8 cellular contexts compared by ENCODE assay signal in the genomic region with DNA sequence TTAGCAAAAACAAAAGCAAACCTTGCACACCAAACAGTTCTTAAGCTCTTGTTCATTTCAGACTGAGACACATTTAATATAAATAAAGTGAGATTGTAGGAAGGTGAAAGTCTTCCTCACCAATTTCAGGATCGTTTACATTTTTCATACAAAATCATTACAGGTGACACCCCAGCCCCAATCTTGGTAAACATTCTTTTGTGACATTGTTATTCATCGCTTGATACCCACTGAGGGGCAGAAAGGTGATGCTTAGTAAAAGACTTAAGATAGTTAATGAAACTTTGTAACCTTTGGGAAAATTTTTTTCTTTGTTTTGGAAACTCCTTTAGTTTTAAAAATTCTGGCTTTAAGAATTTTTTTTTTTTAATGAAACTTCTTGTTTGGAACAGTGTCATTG. TPM values are rescaled to one million over a fixed set of nuclear protein-coding genes. Genes with fewer than 3 reads are reported as not detected.
DNase-seq lines count a peak whose midpoint lies in the region; ATAC-seq and TF ChIP-seq lines count a peak whose summit lies in the region.

No MANE protein-coding gene starts in this region.

- H3K27ac Mint-ChIP-seq in WTC11 = peak overlapping the region; percentile 93

- peak overlapping the region; percentile 80 for H3K4me3 ChIP-seq in hepatocyte
- H3K4me3 ChIP-seq in spleen = peak overlapping the region; percentile 50 to 89 (median 75)

- H3K27me3 ChIP-seq in hepatocyte (no peaks in the 10 kb centered on the region), spleen (replicated peaks in 1 of 7) (no peaks in the 10 kb centered on the region)

- ATAC-seq in WTC11 (no peak), GM18498 (IDR thresholded peaks at IDR 0.05; ENCODE audit: unreplicated experiment) (no peak), HG02610 (IDR thresholded peaks at IDR 0.05; ENCODE audit: unreplicated experiment) (no peak)

- POLR2A ChIA-PET in WTC11 (lab: Charles Lee) = interaction anchor here (0.6 kb wide), 1 partner anchor 11 kb away, joined by 4 read pairs; no protein-coding TSS in a partner anchor

- TF ChIP-seq CTCF in WTC11 (IDR thresholded peaks at IDR 0.05) = no peak
- no peak for TF ChIP-seq CTCF in hepatocyte (IDR thresholded peaks at IDR 0.05; ENCODE audit: poor library complexity)
- TF ChIP-seq CTCF in spleen (IDR thresholded peaks at IDR 0.05 in 8 of 11, conservative IDR thresholded peaks at IDR 0.05 in 3 of 11) = no peak

- H3K27ac ChIP-seq in hepatocyte (peak overlapping the region; percentile 100), spleen (peak overlapping the region; percentile 92 to 100 (median 99))

- H3K4me2 ChIP-seq in hepatocyte = peak overlapping the region; percentile 85

- H3K27me3 Mint-ChIP-seq in WTC11 (ENCODE audit: low read depth) = no peaks in the 10 kb centered on the region

- intact Hi-C loops in spleen (cut with DNase I; ENCODE audit: low total_unique reads) = loop anchor here (10.0 kb wide), 1 partner anchor 253 kb away; no protein-coding TSS in a partner anchor

- H3K9me3 Mint-ChIP-seq in WTC11 = peaks cover 6% of the 10 kb centered on the region; the same call in 1 of the 2 replicates

- DNase-seq in HT-29 (ENCODE audit: low spot score) = peak; percentile 56
- DNase-seq in WTC11 (ENCODE audit: low spot score) = no peak
- DNase-seq in hepatocyte (ENCODE audit: low spot score) = no peak
- no peak for DNase-seq in spleen
- no peak for DNase-seq in stimulated activated CD4-positive, alpha-beta T cell treated with anti-CD3 and anti-CD28 coated beads, Interleukin-15, amount 100 ng/mL, for 24 hours
- DNase-seq in NCI-H1930 (lab: John Stamatoyannopoulos, UW) = no peak

- TF ChIP-seq POLR2A in spleen (IDR thresholded peaks at IDR 0.05) = no peak

- WGBS in hepatocyte (ENCODE audit: low lambda C conversion rate, missing lambda C conversion rate) = 5% methylated on average over 2 of the region's 2 CpGs
- 17 to 31% (median 21%) methylated on average over 2 of the region's 2 CpGs for WGBS in spleen, 5 donors

- peak overlapping the region; percentile 27 for H2AFZ ChIP-seq in hepatocyte

- H3K9me3 ChIP-seq in hepatocyte (ENCODE audit: low read depth) (no peaks in the 10 kb centered on the region), spleen (no peaks in the 10 kb centered on the region)

- H3K36me3 ChIP-seq in hepatocyte (replicated peaks; ENCODE audit: insufficient read depth, low read depth) = no peaks in the 10 kb centered on the region
- no peaks in the 10 kb centered on the region for H3K36me3 ChIP-seq in spleen

- peaks cover 57% of the 10 kb centered on the region for H3K79me2 ChIP-seq in hepatocyte

- CTCF ChIA-PET in WTC11 (lab: Charles Lee) = interaction anchor here (1.4 kb wide), 1 partner anchor 187 kb away, joined by 4 read pairs; no protein-coding TSS in a partner anchor

- H4K20me1 ChIP-seq in hepatocyte (ENCODE audit: insufficient read depth, poor library complexity, severe bottlenecking) = peaks cover 12% of the 10 kb centered on the region

- peaks cover 35% of the 10 kb centered on the region for H3K36me3 Mint-ChIP-seq in WTC11

- H3K4me1 Mint-ChIP-seq in WTC11 = peaks cover 24% of the 10 kb centered on the region

- H3K9me2 ChIP-seq in hepatocyte (replicated peaks; ENCODE audit: insufficient read depth) = no peaks in the 10 kb centered on the region

- peaks cover 25% of the 10 kb centered on the region for H3K4me1 ChIP-seq in hepatocyte (ENCODE audit: insufficient read depth)
- H3K4me1 ChIP-seq in spleen = peaks cover 27 to 62% (median 49%) of the 10 kb centered on the region in 6 donors

- H3K4me3 Mint-ChIP-seq in WTC11 = peak overlapping the region; percentile 90

TF ChIP-seq in WTC11, 78 proteins besides CTCF, POLR2A, EP300 and RAD21 (continues in another document):
- TF ChIP-seq, protein P1, sequence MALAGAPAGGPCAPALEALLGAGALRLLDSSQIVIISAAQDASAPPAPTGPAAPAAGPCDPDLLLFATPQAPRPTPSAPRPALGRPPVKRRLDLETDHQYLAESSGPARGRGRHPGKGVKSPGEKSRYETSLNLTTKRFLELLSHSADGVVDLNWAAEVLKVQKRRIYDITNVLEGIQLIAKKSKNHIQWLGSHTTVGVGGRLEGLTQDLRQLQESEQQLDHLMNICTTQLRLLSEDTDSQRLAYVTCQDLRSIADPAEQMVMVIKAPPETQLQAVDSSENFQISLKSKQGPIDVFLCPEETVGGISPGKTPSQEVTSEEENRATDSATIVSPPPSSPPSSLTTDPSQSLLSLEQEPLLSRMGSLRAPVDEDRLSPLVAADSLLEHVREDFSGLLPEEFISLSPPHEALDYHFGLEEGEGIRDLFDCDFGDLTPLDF (CRISPR knock-in tag; IDR thresholded peaks at IDR 0.05) = no peak
- TF ChIP-seq SP1 (CRISPR knock-in tag; conservative IDR thresholded peaks at IDR 0.05) = no peak
- TF ChIP-seq MYBL2 (CRISPR knock-in tag; IDR thresholded peaks at IDR 0.05) = no peak
- TF ChIP-seq, protein P2, sequence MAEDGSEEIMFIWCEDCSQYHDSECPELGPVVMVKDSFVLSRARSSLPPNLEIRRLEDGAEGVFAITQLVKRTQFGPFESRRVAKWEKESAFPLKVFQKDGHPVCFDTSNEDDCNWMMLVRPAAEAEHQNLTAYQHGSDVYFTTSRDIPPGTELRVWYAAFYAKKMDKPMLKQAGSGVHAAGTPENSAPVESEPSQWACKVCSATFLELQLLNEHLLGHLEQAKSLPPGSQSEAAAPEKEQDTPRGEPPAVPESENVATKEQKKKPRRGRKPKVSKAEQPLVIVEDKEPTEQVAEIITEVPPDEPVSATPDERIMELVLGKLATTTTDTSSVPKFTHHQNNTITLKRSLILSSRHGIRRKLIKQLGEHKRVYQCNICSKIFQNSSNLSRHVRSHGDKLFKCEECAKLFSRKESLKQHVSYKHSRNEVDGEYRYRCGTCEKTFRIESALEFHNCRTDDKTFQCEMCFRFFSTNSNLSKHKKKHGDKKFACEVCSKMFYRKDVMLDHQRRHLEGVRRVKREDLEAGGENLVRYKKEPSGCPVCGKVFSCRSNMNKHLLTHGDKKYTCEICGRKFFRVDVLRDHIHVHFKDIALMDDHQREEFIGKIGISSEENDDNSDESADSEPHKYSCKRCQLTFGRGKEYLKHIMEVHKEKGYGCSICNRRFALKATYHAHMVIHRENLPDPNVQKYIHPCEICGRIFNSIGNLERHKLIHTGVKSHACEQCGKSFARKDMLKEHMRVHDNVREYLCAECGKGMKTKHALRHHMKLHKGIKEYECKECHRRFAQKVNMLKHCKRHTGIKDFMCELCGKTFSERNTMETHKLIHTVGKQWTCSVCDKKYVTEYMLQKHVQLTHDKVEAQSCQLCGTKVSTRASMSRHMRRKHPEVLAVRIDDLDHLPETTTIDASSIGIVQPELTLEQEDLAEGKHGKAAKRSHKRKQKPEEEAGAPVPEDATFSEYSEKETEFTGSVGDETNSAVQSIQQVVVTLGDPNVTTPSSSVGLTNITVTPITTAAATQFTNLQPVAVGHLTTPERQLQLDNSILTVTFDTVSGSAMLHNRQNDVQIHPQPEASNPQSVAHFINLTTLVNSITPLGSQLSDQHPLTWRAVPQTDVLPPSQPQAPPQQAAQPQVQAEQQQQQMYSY (CRISPR knock-in tag; IDR thresholded peaks at IDR 0.05) = no peak
- no peak for TF ChIP-seq KAT7 (CRISPR knock-in tag; IDR thresholded peaks at IDR 0.05; ENCODE audit: borderline replicate concordance)
- TF ChIP-seq, protein P3, sequence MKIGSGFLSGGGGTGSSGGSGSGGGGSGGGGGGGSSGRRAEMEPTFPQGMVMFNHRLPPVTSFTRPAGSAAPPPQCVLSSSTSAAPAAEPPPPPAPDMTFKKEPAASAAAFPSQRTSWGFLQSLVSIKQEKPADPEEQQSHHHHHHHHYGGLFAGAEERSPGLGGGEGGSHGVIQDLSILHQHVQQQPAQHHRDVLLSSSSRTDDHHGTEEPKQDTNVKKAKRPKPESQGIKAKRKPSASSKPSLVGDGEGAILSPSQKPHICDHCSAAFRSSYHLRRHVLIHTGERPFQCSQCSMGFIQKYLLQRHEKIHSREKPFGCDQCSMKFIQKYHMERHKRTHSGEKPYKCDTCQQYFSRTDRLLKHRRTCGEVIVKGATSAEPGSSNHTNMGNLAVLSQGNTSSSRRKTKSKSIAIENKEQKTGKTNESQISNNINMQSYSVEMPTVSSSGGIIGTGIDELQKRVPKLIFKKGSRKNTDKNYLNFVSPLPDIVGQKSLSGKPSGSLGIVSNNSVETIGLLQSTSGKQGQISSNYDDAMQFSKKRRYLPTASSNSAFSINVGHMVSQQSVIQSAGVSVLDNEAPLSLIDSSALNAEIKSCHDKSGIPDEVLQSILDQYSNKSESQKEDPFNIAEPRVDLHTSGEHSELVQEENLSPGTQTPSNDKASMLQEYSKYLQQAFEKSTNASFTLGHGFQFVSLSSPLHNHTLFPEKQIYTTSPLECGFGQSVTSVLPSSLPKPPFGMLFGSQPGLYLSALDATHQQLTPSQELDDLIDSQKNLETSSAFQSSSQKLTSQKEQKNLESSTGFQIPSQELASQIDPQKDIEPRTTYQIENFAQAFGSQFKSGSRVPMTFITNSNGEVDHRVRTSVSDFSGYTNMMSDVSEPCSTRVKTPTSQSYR (CRISPR knock-in tag; IDR thresholded peaks at IDR 0.05) = no peak
- no peak for TF ChIP-seq JAZF1 (CRISPR knock-in tag; IDR thresholded peaks at IDR 0.05)
- no peak for TF ChIP-seq RORB (CRISPR knock-in tag; IDR thresholded peaks at IDR 0.05)
- TF ChIP-seq ZNF232 (CRISPR knock-in tag; IDR thresholded peaks at IDR 0.05) = no peak
- TF ChIP-seq, protein P4, sequence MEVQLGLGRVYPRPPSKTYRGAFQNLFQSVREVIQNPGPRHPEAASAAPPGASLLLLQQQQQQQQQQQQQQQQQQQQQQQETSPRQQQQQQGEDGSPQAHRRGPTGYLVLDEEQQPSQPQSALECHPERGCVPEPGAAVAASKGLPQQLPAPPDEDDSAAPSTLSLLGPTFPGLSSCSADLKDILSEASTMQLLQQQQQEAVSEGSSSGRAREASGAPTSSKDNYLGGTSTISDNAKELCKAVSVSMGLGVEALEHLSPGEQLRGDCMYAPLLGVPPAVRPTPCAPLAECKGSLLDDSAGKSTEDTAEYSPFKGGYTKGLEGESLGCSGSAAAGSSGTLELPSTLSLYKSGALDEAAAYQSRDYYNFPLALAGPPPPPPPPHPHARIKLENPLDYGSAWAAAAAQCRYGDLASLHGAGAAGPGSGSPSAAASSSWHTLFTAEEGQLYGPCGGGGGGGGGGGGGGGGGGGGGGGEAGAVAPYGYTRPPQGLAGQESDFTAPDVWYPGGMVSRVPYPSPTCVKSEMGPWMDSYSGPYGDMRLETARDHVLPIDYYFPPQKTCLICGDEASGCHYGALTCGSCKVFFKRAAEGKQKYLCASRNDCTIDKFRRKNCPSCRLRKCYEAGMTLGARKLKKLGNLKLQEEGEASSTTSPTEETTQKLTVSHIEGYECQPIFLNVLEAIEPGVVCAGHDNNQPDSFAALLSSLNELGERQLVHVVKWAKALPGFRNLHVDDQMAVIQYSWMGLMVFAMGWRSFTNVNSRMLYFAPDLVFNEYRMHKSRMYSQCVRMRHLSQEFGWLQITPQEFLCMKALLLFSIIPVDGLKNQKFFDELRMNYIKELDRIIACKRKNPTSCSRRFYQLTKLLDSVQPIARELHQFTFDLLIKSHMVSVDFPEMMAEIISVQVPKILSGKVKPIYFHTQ (CRISPR knock-in tag; IDR thresholded peaks at IDR 0.05) = no peak

RNA-seq across cellular contexts. Expression of a gene that starts 1.9 kb away (rescaled TPM):
- total RNA-seq in HT-29 (2014; rRNA removed; shearing (Covaris generic)) = 10.0 and 11.1 TPM in 2 replicates
- total RNA-seq in WTC11 (2021) = 33.9 to 47.0 TPM (median 38.1 TPM) in 3 replicates
- 26.8 and 29.7 TPM in 2 replicates for total RNA-seq in hepatocyte
- polyA plus RNA-seq in hepatocyte = 11.9 and 13.2 TPM in 2 replicates
- total RNA-seq in spleen = 10 to 100 TPM; 31.7 to 59.6 (median 44.2) TPM
- 1 to 10 TPM; 5.7 to 7.6 (median 6.1) TPM for polyA plus RNA-seq in spleen
